ENCODE assay signal across 1 cellular context in the genomic region with DNA sequence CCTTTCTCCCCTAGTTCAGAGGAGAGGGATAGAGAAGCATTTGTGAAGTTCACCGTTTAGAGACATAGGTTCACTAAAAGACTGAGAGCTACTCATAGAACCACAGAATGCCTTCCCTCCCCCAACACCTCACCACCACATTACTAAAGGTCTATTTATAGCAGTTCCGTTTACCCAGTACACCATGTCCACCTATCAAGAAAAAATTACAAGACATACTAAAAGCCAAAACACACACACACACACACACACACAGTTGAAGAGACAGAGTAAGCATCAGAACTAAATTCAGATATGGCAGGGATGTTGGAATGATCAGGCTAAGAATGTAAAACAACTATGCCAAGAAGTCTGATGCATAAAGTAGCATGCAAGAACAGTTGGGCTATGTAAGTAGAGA.
TF ChIP-seq lines count a peak whose summit lies in the region.

No MANE protein-coding gene starts in this region.

TF ChIP-seq in SK-N-SH, 30 proteins besides CTCF, POLR2A, EP300 and RAD21:
- TF ChIP-seq RFX5 (IDR thresholded peaks at IDR 0.05; ENCODE audit: low read length), result no peak
